Comparison of ENCODE assay signal across 26 cellular contexts in genomic region chr20:22918286-22918983, GRCh38.
DNase-seq lines count a peak whose midpoint lies in the region; ATAC-seq, FAIRE-seq and TF ChIP-seq lines count a peak whose summit lies in the region.
"Had no signal": no experiment of that assay in that cellular context is flagged by ENCODE, and none has a peak within 500 bp of the region (broad histone marks: within the 10 kb centered on the region; RNA-seq: fewer than 3 reads in every experiment).

No MANE protein-coding gene starts in this region.

- no peak overlapping the region for H2AK5ac ChIP-seq in trophoblast cell (ENCODE audit: low read length)

- BruUV-seq in K562 (replicated peaks; lab: Mats Ljungman, UMichigan), result no TSS peak

- no peaks in the 10 kb centered on the region for H3K79me2 ChIP-seq in K562 (ENCODE audit: control insufficient read depth, insufficient read depth, low read length)
- H3K79me2 ChIP-seq in trophoblast cell (ENCODE audit: control insufficient read depth, insufficient read depth, low read length, poor library complexity), result no peaks in the 10 kb centered on the region

- TF ChIP-seq CTCF in K562 (IDR thresholded peaks at IDR 0.05 in 2 of 3, conservative IDR thresholded peaks at IDR 0.05 in 1 of 3; ENCODE audit: insufficient read depth in 2 of 3, low read depth in 1 of 3, low read length in 3 of 3), result no peak

- H3K79me1 ChIP-seq in trophoblast cell (ENCODE audit: low read length), result no peaks in the 10 kb centered on the region

- ATAC-seq in K562 (no peak), HG03342 (IDR thresholded peaks at IDR 0.05; ENCODE audit: unreplicated experiment) (no peak), GM18502 (IDR thresholded peaks at IDR 0.05; ENCODE audit: poor library complexity, unreplicated experiment) (no peak)
- ATAC-seq: activated CD8-positive, alpha-beta memory T cell treated with anti-CD3 and anti-CD28 coated beads, Interleukin-2, amount 10 ng/mL, durations not matched to agents 7 days and 5 days; upper lobe of right lung had no signal

- H3K9me1 ChIP-seq in K562 (ENCODE audit: control insufficient read depth, insufficient read depth, low read length), result no peaks in the 10 kb centered on the region

- no peak for TF ChIP-seq POLR2A in K562 (conservative IDR thresholded peaks at IDR 0.05)

- H3K4me1 ChIP-seq in K562 (replicated peaks in 1 of 2; ENCODE audit: control insufficient read depth in 2 of 2, insufficient read depth in 2 of 2, low read length in 2 of 2) (peaks cover 0 to 36% of the 10 kb centered on the region in 2 experiments; a peak in 4 of 5 replicates), trophoblast cell (ENCODE audit: control insufficient read depth in 1 of 2, insufficient read depth in 2 of 2, low read length in 2 of 2) (no peaks in the 10 kb centered on the region)
- H3K4me1 ChIP-seq: ascending aorta, BE2C had no signal

- H3K9me3 ChIP-seq in K562 (replicated peaks; ENCODE audit: control insufficient read depth, insufficient read depth, low read depth, low read length) (no peaks in the 10 kb centered on the region; the same call in 1 of the 2 replicates), trophoblast cell (ENCODE audit: insufficient read depth, low read depth, low read length) (peaks cover 2% of the 10 kb centered on the region)
- H3K9me3 ChIP-seq: ascending aorta, BE2C, upper lobe of right lung had no signal

- no peak overlapping the region for H4K8ac ChIP-seq in trophoblast cell (ENCODE audit: low read depth, low read length)

- H4K12ac ChIP-seq in trophoblast cell (ENCODE audit: low read depth, low read length), result no peak overlapping the region

- H2BK120ac ChIP-seq in trophoblast cell (ENCODE audit: insufficient read depth, low read length, poor library complexity), result no peak overlapping the region

- no peak overlapping the region for H3K14ac ChIP-seq in trophoblast cell (ENCODE audit: low read length)

- H4K91ac ChIP-seq in trophoblast cell (ENCODE audit: low read depth, low read length), result no peak overlapping the region

- H3K27ac ChIP-seq in K562 (ENCODE audit: extremely low read depth, low read depth, low read length) (no peak overlapping the region), trophoblast cell (ENCODE audit: low read depth, low read length) (no peak overlapping the region)
- H3K27ac ChIP-seq: ascending aorta, dorsolateral prefrontal cortex, RWPE1, upper lobe of right lung, WERI-Rb-1 had no signal

- TF ChIP-seq RAD21 in K562 (CRISPR knock-in tag; conservative IDR thresholded peaks at IDR 0.05 in 1 of 2, IDR thresholded peaks at IDR 0.05 in 1 of 2), result no peak

- no peaks in the 10 kb centered on the region for H4K20me1 ChIP-seq in K562 (replicated peaks; ENCODE audit: control insufficient read depth, insufficient read depth, low read length)

- H3K4me3 ChIP-seq in K562 (no peak overlapping the region), trophoblast cell (ENCODE audit: low read depth, low read length) (no peak overlapping the region)
- H3K4me3 ChIP-seq: ascending aorta, dorsolateral prefrontal cortex, upper lobe of right lung had no signal

- in situ Hi-C loops in K562 (cut with MboI), result no loop called here

- TF ChIP-seq EP300 in K562 (IDR thresholded peaks at IDR 0.05; ENCODE audit: low read length), result no peak

- H3K4me2 ChIP-seq in K562 (ENCODE audit: insufficient read depth, low read length) (no peak overlapping the region), trophoblast cell (ENCODE audit: low read length) (no peak overlapping the region)

- no peak overlapping the region for H2AFZ ChIP-seq in K562 (ENCODE audit: low read depth, low read length)
- H2AFZ ChIP-seq in trophoblast cell (ENCODE audit: insufficient read depth, low read length, poor library complexity), result no peak overlapping the region

- CTCF ChIA-PET in K562 (lab: Yijun Ruan, JAX; ENCODE audit: low intra/inter-chr PET ratio), result no interaction called here

- intact Hi-C loops in K562 (cut with micrococcal nuclease), result no loop called here

- H3K27me3 ChIP-seq in K562 (ENCODE audit: control insufficient read depth in 2 of 2, insufficient read depth in 2 of 2, low read length in 2 of 2) (no peaks in the 10 kb centered on the region), trophoblast cell (ENCODE audit: insufficient read depth, low read length) (no peaks in the 10 kb centered on the region)
- H3K27me3 ChIP-seq: ascending aorta, BE2C, upper lobe of right lung had no signal

- no peak overlapping the region for H3K18ac ChIP-seq in trophoblast cell (ENCODE audit: low read length)

- POLR2A ChIA-PET in K562 (lab: Yijun Ruan, JAX), result interaction anchor here (1.8 to 2.4 kb wide), 2 partner anchors 8 to 10 kb away, joined by 3 to 8 read pairs; no protein-coding TSS in a partner anchor

- DNase-seq in SHP77 (lab: John Stamatoyannopoulos, UW), result peak; percentile 52 to 55
- DNase-seq in SHP77 treated with DMSO at 0.1 percent for 48 hours (lab: John Stamatoyannopoulos, UW), result no peak
- peak; percentile 51 for DNase-seq in NCI-H1092 treated with DMSO at 0.1 percent for 48 hours (lab: John Stamatoyannopoulos, UW)
- no peak for DNase-seq in K562 (ENCODE audit: extremely low read depth in 1 of 4, low spot score in 3 of 4)
- peak; percentile 46 to 76 for DNase-seq in trophoblast cell
- no peak for DNase-seq in NCI-H446 (lab: John Stamatoyannopoulos, UW)
- DNase-seq: activated CD4-positive, alpha-beta T cell treated with anti-CD3 and anti-CD28 coated beads, Interleukin-2, amount 10 ng/mL, durations not matched to agents 7 days and 5 days; activated CD8-positive, alpha-beta memory T cell treated with anti-CD3 and anti-CD28 coated beads, Interleukin-2, amount 10 ng/mL, durations not matched to agents 7 days and 5 days; activated naive CD4-positive, alpha-beta T cell treated with anti-CD3 and anti-CD28 coated beads, Interleukin-2, amount 50 U/mL, for 16 hours; BE2C; DND-41; dorsolateral prefrontal cortex; glutamatergic neuron; GOT3; NCI-H1048; NCI-H510A treated with DMSO at 0.1 percent for 48 hours; nucleus accumbens; small intestine; stimulated activated CD4-positive, alpha-beta T cell treated with anti-CD3 and anti-CD28 coated beads, Interleukin-2, amount 100 ng/mL, for 24 hours; substantia nigra; upper lobe of right lung; WERI-Rb-1 had no signal

- H2BK12ac ChIP-seq in trophoblast cell (ENCODE audit: low read length), result no peak overlapping the region

- H3K9ac ChIP-seq in K562 (ENCODE audit: insufficient read depth in 1 of 2, low read depth in 2 of 2, low read length in 2 of 2), result no peak overlapping the region
- H3K9ac ChIP-seq in trophoblast cell (ENCODE audit: low read length), result no peak overlapping the region

- FAIRE-seq in K562 (lab: Jason Lieb, UNC), result no peak
- FAIRE-seq: small intestine had no signal

- H3K23ac ChIP-seq in trophoblast cell (ENCODE audit: low read length), result no peak overlapping the region

- H2BK5ac ChIP-seq in trophoblast cell (ENCODE audit: low read depth, low read length, poor library complexity), result no peak overlapping the region

- H3K36me3 ChIP-seq in K562 (ENCODE audit: control insufficient read depth, insufficient read depth, low read length) (no peaks in the 10 kb centered on the region), trophoblast cell (ENCODE audit: control insufficient read depth in 1 of 2, insufficient read depth in 2 of 2, low read length in 2 of 2) (no peaks in the 10 kb centered on the region)
- H3K36me3 ChIP-seq: ascending aorta, BE2C, upper lobe of right lung, WERI-Rb-1 had no signal

- no peak overlapping the region for H3K4ac ChIP-seq in trophoblast cell (ENCODE audit: low read depth, low read length)

TF ChIP-seq in K562, 482 proteins besides CTCF, POLR2A, EP300 and RAD21 (continues in another document):
- TF ChIP-seq DMBX1 (CRISPR knock-in tag; IDR thresholded peaks at IDR 0.05; ENCODE audit: borderline replicate concordance) (no peak), TRIM28 (IDR thresholded peaks at IDR 0.05) (no peak), CREB1 (IDR thresholded peaks at IDR 0.05) (no peak), CREB1 (CRISPR knock-in tag; IDR thresholded peaks at IDR 0.05) (no peak), SETDB1 (IDR thresholded peaks at IDR 0.05; ENCODE audit: low read length) (no peak), TAF7 (tag; IDR thresholded peaks at IDR 0.05) (no peak), PTTG1 (tag; IDR thresholded peaks at IDR 0.05; ENCODE audit: low read depth) (no peak), ZBTB17 (CRISPR knock-in tag; IDR thresholded peaks at IDR 0.05) (no peak), ZNF766 (CRISPR knock-in tag; conservative IDR thresholded peaks at IDR 0.05) (no peak), SIN3B (IDR thresholded peaks at IDR 0.05; ENCODE audit: low read depth) (no peak), THAP7 (CRISPR knock-in tag; IDR thresholded peaks at IDR 0.05) (no peak), ZSCAN29 (IDR thresholded peaks at IDR 0.05) (no peak), ZFP30 (CRISPR knock-in tag; IDR thresholded peaks at IDR 0.05; ENCODE audit: borderline replicate concordance) (no peak), CTBP1 (IDR thresholded peaks at IDR 0.05; ENCODE audit: borderline replicate concordance) (0 out of 2 replicates have a peak, but pooled peaks have one; percentile 17), ATF3 (IDR thresholded peaks at IDR 0.05) (peak; percentile 59), ATF3 (CRISPR knock-in tag; conservative IDR thresholded peaks at IDR 0.05) (no peak), ZNF780A (CRISPR knock-in tag; IDR thresholded peaks at IDR 0.05) (no peak), ZNF699 (CRISPR knock-in tag; IDR thresholded peaks at IDR 0.05; ENCODE audit: insufficient replicate concordance) (no peak), SP2 (IDR thresholded peaks at IDR 0.05; ENCODE audit: extremely low read depth, low read depth, low read length, poor library complexity, severe bottlenecking) (no peak), ZNF133 (CRISPR knock-in tag; IDR thresholded peaks at IDR 0.05) (no peak), FUS (optimal IDR thresholded peaks at IDR 0.05; ENCODE audit: low read depth, low read length) (no peak), CEBPB (tag; IDR thresholded peaks at IDR 0.05) (0 out of 2 replicates have a peak, but pooled peaks have one; percentile 11)

Comparison
In these comparisons a context has a peak if more than half of its experiments do, and no peak if none do; other contexts are left out.
1. DNase-seq: peak in SHP77 (2 of 2), NCI-H1092 treated with DMSO at 0.1 percent for 48 hours (single experiment) and trophoblast cell (2 of 2); none in SHP77 treated with DMSO at 0.1 percent for 48 hours (single experiment), K562 (0 of 4) and NCI-H446 (0 of 2).